In the genomic region with DNA sequence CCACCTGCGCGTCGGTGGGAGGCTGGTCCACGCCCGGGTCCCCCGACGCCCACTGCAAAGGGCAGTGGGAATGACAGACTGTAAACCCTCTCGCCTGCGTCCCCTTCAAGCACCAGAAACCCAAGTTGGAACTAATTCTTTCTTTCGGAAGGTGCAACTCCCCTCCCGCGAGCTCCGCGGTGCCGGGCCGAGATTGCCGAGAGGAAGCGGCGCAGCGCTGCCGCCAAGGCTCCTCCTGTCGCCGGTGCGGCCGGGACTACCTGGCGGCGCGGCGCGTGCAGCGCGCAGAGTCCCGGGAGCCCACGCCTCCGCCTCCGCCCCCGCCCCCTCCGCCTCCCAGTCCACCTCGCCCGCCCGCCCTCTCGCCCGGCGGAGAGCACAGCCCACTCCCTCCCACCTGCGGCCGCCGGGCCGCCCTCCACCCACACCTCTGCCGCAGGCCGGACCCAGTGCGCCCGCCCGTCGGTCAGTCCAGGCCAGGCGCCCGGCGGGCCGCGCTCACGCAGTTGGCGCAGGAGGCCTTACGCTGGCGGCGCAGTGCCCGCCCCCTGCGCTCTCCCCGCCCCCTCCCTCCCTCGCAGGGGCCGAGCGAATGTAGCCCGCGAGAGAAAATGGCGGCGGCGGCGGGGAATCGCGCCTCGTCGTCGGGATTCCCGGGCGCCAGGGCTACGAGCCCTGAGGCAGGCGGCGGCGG, we compare ENCODE assay signal across 8 cellular contexts. TPM values are rescaled to one million over a fixed set of nuclear protein-coding genes. Genes with fewer than 3 reads are reported as not detected.
DNase-seq lines count a peak whose midpoint lies in the region; ATAC-seq lines count a peak whose summit lies in the region.

A gene (plus strand): TSS at position 587 of the 694 bp plus-strand sequence. CDS start 25 bp downstream, at position 612.

- H3K27me3 Mint-ChIP-seq in activated CD8-positive, alpha-beta T cell treated with anti-CD3 and anti-CD28 coated beads, Interleukin-2, amount 10 ng/mL, durations not matched to agents 7 days and 5 days (ENCODE audit: low read depth) = peaks cover 17% of the 10 kb centered on the region

- peak within 1 kb of the TSS; percentile 87 for H3K4me3 Mint-ChIP-seq in activated CD8-positive, alpha-beta T cell treated with anti-CD3 and anti-CD28 coated beads, Interleukin-2, amount 10 ng/mL, durations not matched to agents 7 days and 5 days

- H3K9me3 Mint-ChIP-seq in activated CD8-positive, alpha-beta T cell treated with anti-CD3 and anti-CD28 coated beads, Interleukin-2, amount 10 ng/mL, durations not matched to agents 7 days and 5 days (ENCODE audit: insufficient read depth) = no peaks in the 10 kb centered on the region

- H3K36me3 Mint-ChIP-seq in activated CD8-positive, alpha-beta T cell treated with anti-CD3 and anti-CD28 coated beads, Interleukin-2, amount 10 ng/mL, durations not matched to agents 7 days and 5 days (ENCODE audit: low read depth) = peaks cover 9% of the 10 kb centered on the region

- peak within 1 kb of the TSS; percentile 96 for H3K27ac Mint-ChIP-seq in activated CD8-positive, alpha-beta T cell treated with anti-CD3 and anti-CD28 coated beads, Interleukin-2, amount 10 ng/mL, durations not matched to agents 7 days and 5 days

- peaks cover 35% of the 10 kb centered on the region for H3K4me1 Mint-ChIP-seq in activated CD8-positive, alpha-beta T cell treated with anti-CD3 and anti-CD28 coated beads, Interleukin-2, amount 10 ng/mL, durations not matched to agents 7 days and 5 days (ENCODE audit: low read depth)

- CTCF ChIA-PET in activated CD8-positive, alpha-beta T cell treated with anti-CD3 and anti-CD28 coated beads, Interleukin-2, amount 10 ng/mL, durations not matched to agents 7 days and 5 days (lab: Charles Lee) = interaction anchor here (1.1 to 1.4 kb wide), 2 partner anchors 13 to 79 kb away, joined by 3 to 5 read pairs; no protein-coding TSS in a partner anchor

- ATAC-seq in GM19023 (IDR thresholded peaks at IDR 0.05; ENCODE audit: unreplicated experiment) = peak; percentile 52
- ATAC-seq in HG03175 (IDR thresholded peaks at IDR 0.05; ENCODE audit: unreplicated experiment) = peak; percentile 64
- peak; percentile 75 for ATAC-seq in activated CD8-positive, alpha-beta T cell treated with anti-CD3 and anti-CD28 coated beads, Interleukin-2, amount 10 ng/mL, durations not matched to agents 7 days and 5 days

- POLR2A ChIA-PET in activated CD8-positive, alpha-beta T cell treated with anti-CD3 and anti-CD28 coated beads, Interleukin-2, amount 10 ng/mL, durations not matched to agents 7 days and 5 days (lab: Charles Lee) = interaction anchor here (0.6 to 1.1 kb wide), 4 partner anchors 37 to 488 kb away, joined by 3 to 4 read pairs (median 3); no protein-coding TSS in a partner anchor

- peak; percentile 96 for DNase-seq in AG20443 (ENCODE audit: low spot score)
- DNase-seq in NCI-H748 (lab: John Stamatoyannopoulos, UW; ENCODE audit: unreplicated experiment) = peak; percentile 89
- DNase-seq in activated CD8-positive, alpha-beta T cell treated with anti-CD3 and anti-CD28 coated beads, Interleukin-2, amount 10 ng/mL, durations not matched to agents 7 days and 5 days = peak; percentile 80
- DNase-seq in effector CD4-positive, alpha-beta T cell = peak; percentile 77
- peak; percentile 74 to 88 for DNase-seq in lung microvascular endothelial cell (ENCODE audit: low read depth in 2 of 2)
- peak; percentile 67 to 78 (median 68) for DNase-seq in stimulated activated CD4-positive, alpha-beta T cell treated with anti-CD3 and anti-CD28 coated beads, TNF-alpha, amount 100 ng/mL, for 4 hours (ENCODE audit: low read depth in 3 of 3)

RNA-seq across cellular contexts. Expression of the gene that starts here (rescaled TPM):
- total RNA-seq in activated CD8-positive, alpha-beta T cell treated with anti-CD3 and anti-CD28 coated beads, Interleukin-2, amount 10 ng/mL, durations not matched to agents 7 days and 5 days = 10 to 100 TPM; 24.1 to 25.1 TPM
- 21.4 and 48.2 TPM in 2 replicates for total RNA-seq in lung microvascular endothelial cell

Comparison
In these comparisons a context has a peak if more than half of its experiments do, and no peak if none do; other contexts are left out.
1. Peak in every context shown above with its lines: DNase-seq and ATAC-seq.